Comparison of ENCODE assay signal across 14 cellular contexts in genomic region chr7:66183700-66184099, GRCh38. TPM values are rescaled to one million over a fixed set of nuclear protein-coding genes. Genes with fewer than 3 reads are reported as not detected.
DNase-seq lines count a peak whose midpoint lies in the region; ATAC-seq and TF ChIP-seq lines count a peak whose summit lies in the region.
"Had no signal": no experiment of that assay in that cellular context is flagged by ENCODE, and none has a peak within 500 bp of the region (broad histone marks: within the 10 kb centered on the region; RNA-seq: fewer than 3 reads in every experiment).

No MANE protein-coding gene starts in this region.

- ATAC-seq in left ventricle myocardium superior = no peak

- no peak overlapping the region for H3K4me2 ChIP-seq in mesenchymal stem cell (ENCODE audit: low read length, poor library complexity, severe bottlenecking)

- H3K79me1 ChIP-seq in mesenchymal stem cell (replicated peaks; ENCODE audit: low read length, poor library complexity, severe bottlenecking) = no peaks in the 10 kb centered on the region

- no peak overlapping the region for H4K91ac ChIP-seq in mesenchymal stem cell (ENCODE audit: low read length)

- H2BK12ac ChIP-seq in mesenchymal stem cell (ENCODE audit: low read length in 2 of 2) = no peak overlapping the region

- CTCF ChIA-PET in GM10248 (lab: Yijun Ruan, JAX) (interaction anchor here (1.4 kb wide), 1 partner anchor 13 kb away, joined by 3 read pairs; no protein-coding TSS in a partner anchor), RWPE1 (lab: Yijun Ruan, JAX) (interaction anchor here (1.0 kb wide), 1 partner anchor 15 kb away, joined by 3 read pairs; no protein-coding TSS in a partner anchor)

- H3K4me3 ChIP-seq in AG09309 (ENCODE audit: control insufficient read depth, low read depth, low read length) (no peak overlapping the region), mesenchymal stem cell (ENCODE audit: insufficient read depth in 1 of 2, low read depth in 1 of 2, low read length in 2 of 2) (no peak overlapping the region)

- no peak overlapping the region for H3K14ac ChIP-seq in mesenchymal stem cell (ENCODE audit: low read length in 2 of 2)

- POLR2A ChIA-PET in GM10248 (lab: Yijun Ruan, JAX) (no interaction called here), RWPE1 (lab: Yijun Ruan, JAX; ENCODE audit: low non-redundant PET) (no interaction called here)

- no peak overlapping the region for H2BK5ac ChIP-seq in mesenchymal stem cell (ENCODE audit: low read depth, low read length, poor library complexity, severe bottlenecking)

- no peaks in the 10 kb centered on the region for H3K36me3 ChIP-seq in mesenchymal stem cell (ENCODE audit: control insufficient read depth in 1 of 2, insufficient read depth in 2 of 2, low read depth in 1 of 2, low read length in 2 of 2)

- H2AFZ ChIP-seq in mesenchymal stem cell (ENCODE audit: low read depth, low read length) = no peak overlapping the region

- H3K18ac ChIP-seq in mesenchymal stem cell (ENCODE audit: low read depth in 1 of 2, low read length in 2 of 2) = peak overlapping the region in 1 of 2 experiments; percentile 17

- H3K27ac ChIP-seq in mesenchymal stem cell (ENCODE audit: low read length, poor library complexity, severe bottlenecking) = no peak overlapping the region
- H3K27ac ChIP-seq in RWPE1 = no peak overlapping the region

- DNase-seq in AG09309 (ENCODE audit: low read depth) = peak; percentile 75
- peak; percentile 71 for DNase-seq in LHCN-M2 (ENCODE audit: low read depth)
- DNase-seq in dedifferentiated amniotic fluid mesenchymal stem cell (ENCODE audit: extremely low spot score) = peak; percentile 78
- DNase-seq in mesenchymal stem cell = peak; percentile 96
- DNase-seq in left ventricle myocardium superior = no peak
- no peak for DNase-seq in GM10248 (ENCODE audit: extremely low spot score)
- no peak for DNase-seq in NCI-H2171 treated with DMSO at 0.1 percent for 48 hours (lab: John Stamatoyannopoulos, UW)
- no peak for DNase-seq in RWPE1 (ENCODE audit: low spot score)
- DNase-seq: activated CD4-positive, alpha-beta T cell treated with anti-CD3 and anti-CD28 coated beads, Interleukin-2, amount 50 U/mL, for 48 hours; activated naive CD4-positive, alpha-beta T cell; DND-41; foreskin melanocyte; kidney; stimulated activated CD4-positive, alpha-beta T cell treated with anti-CD3 and anti-CD28 coated beads, Interleukin-12 subunit alpha, Interleukin-12 subunit beta, amount 100 ng/mL, for 4 hours had no signal

- intact Hi-C loops in left ventricle myocardium superior (cut with micrococcal nuclease) = no loop called here

- H3K9me3 ChIP-seq in mesenchymal stem cell (ENCODE audit: control insufficient read depth, low read length) = no peaks in the 10 kb centered on the region

- TF ChIP-seq CTCF in AG09309 (IDR thresholded peaks at IDR 0.05; ENCODE audit: control insufficient read depth, insufficient read depth, low read depth, low read length, missing control alignments) (no peak), GM10248 (IDR thresholded peaks at IDR 0.05; ENCODE audit: control extremely low read depth, extremely low read depth, low read depth, missing control alignments) (no peak), RWPE1 (conservative IDR thresholded peaks at IDR 0.05; ENCODE audit: low read depth) (no peak)

- no peak overlapping the region for H2AK5ac ChIP-seq in mesenchymal stem cell (ENCODE audit: low read length, severe bottlenecking)

- no peak overlapping the region for H4K8ac ChIP-seq in mesenchymal stem cell (ENCODE audit: low read length)

- no peak overlapping the region for H2BK120ac ChIP-seq in mesenchymal stem cell (ENCODE audit: low read depth, low read length)

- no peaks in the 10 kb centered on the region for H3K4me1 ChIP-seq in mesenchymal stem cell (ENCODE audit: control insufficient read depth, insufficient read depth, low read depth, low read length)

- H3K4ac ChIP-seq in mesenchymal stem cell (ENCODE audit: low read depth in 1 of 2, low read length in 2 of 2) = no peak overlapping the region

- H3K23ac ChIP-seq in mesenchymal stem cell (ENCODE audit: low read length in 2 of 2) = no peak overlapping the region

- H3K9ac ChIP-seq in mesenchymal stem cell (ENCODE audit: low read length) = peak overlapping the region; percentile 56

- H3K27me3 ChIP-seq in mesenchymal stem cell (ENCODE audit: control insufficient read depth in 1 of 2, insufficient read depth in 1 of 2, low read length in 2 of 2) = no peaks in the 10 kb centered on the region

- H2BK15ac ChIP-seq in mesenchymal stem cell (ENCODE audit: low read depth, poor library complexity, severe bottlenecking) = no peak overlapping the region

- 79% methylated on average over 2 of the region's 2 CpGs for WGBS in mesenchymal stem cell

RNA-seq across cellular contexts. Expression of gene TPST1, which starts 21.4 kb away (rescaled TPM):
- 53.6 and 68.8 TPM in 2 replicates for total RNA-seq in LHCN-M2 (2014; rRNA removed)
- polyA plus RNA-seq in LHCN-M2 (2012) = 25.2 TPM
- polyA plus RNA-seq in mesenchymal stem cell (2013, experiment 1 of 2) = 58.0 TPM
- polyA plus RNA-seq in mesenchymal stem cell (2013, experiment 2 of 2) = 58.7 TPM
- total RNA-seq in left ventricle myocardium superior = 6.0 TPM

Comparison
In these comparisons a context has a peak if more than half of its experiments do, and no peak if none do; other contexts are left out.
1. DNase-seq: peak in AG09309 (single experiment), LHCN-M2 (single experiment), dedifferentiated amniotic fluid mesenchymal stem cell (single experiment) and mesenchymal stem cell (single experiment); none in left ventricle myocardium superior (single experiment), GM10248 (single experiment), NCI-H2171 treated with DMSO at 0.1 percent for 48 hours (single experiment) and RWPE1 (single experiment).